ENCODE assay signal across 17 cellular contexts in the genomic region with DNA sequence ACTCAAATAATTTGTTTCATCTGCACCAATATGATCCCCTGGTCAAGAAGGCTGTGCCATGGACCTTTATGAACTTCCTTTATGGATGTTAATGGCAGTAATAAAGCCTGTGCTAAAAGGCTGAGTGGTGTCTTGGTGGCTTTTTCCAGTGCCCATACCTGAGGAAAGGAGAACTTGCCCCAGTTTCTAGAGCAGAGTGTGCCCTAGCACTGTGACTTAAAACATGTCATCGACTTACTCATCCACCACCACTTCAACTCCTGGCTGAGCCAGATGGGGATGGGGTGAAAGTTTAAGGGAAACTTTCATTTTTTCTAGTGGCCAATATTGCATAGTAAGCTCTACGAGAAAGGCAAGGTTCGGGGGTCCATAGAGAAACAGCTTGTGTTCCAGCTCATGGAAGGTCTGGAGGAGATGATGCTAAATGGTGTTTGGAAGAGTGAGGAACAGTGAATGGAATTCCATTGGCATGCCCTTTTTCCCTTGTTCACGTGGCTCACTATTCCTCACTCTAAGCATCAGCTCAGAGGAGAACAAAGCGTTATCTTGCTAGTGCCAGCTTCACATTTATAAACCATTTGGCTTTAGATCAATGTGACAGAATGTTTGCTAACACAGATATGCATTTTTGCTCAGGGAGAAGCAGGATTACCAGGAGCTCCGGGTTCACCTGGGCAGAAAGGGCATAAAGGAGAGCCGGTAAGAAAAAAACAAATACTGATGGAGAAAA.
"Had no signal": no experiment of that assay in that cellular context is flagged by ENCODE, and none has a peak within 500 bp of the region (broad histone marks: within the 10 kb centered on the region; RNA-seq: fewer than 3 reads in every experiment).

No MANE protein-coding gene starts in this region.

- H3K27me3 ChIP-seq: dorsolateral prefrontal cortex, spleen, transverse colon, vagina had no signal

- H3K27ac Mint-ChIP-seq: activated naive CD4-positive, alpha-beta T cell treated with anti-CD3 and anti-CD28 coated beads, Interleukin-2, amount 50 U/mL, for 24 hours; endodermal cell; naive thymus-derived CD4-positive, alpha-beta T cell had no signal

- H3K27ac ChIP-seq: parathyroid adenoma, spleen, transverse colon, vagina had no signal

- H3K4me3 Mint-ChIP-seq: activated naive CD4-positive, alpha-beta T cell treated with anti-CD3 and anti-CD28 coated beads, Interleukin-2, amount 50 U/mL, for 24 hours; endodermal cell; naive thymus-derived CD4-positive, alpha-beta T cell had no signal

- H3K4me1 Mint-ChIP-seq: activated naive CD4-positive, alpha-beta T cell treated with anti-CD3 and anti-CD28 coated beads, Interleukin-2, amount 50 U/mL, for 24 hours; naive thymus-derived CD4-positive, alpha-beta T cell had no signal

- H3K9me3 ChIP-seq: mucosa of descending colon, spleen, transverse colon, vagina had no signal

- H2AFZ ChIP-seq: parathyroid adenoma had no signal

- DNase-seq: activated CD4-positive, alpha-beta T cell treated with anti-CD3 and anti-CD28 coated beads, Interleukin-2, amount 50 U/mL, for 4 hours; activated gamma-delta T cell; endodermal cell; foreskin melanocyte; glutamatergic neuron; hypothalamus; left colon; mucosa of descending colon; naive thymus-derived CD4-positive, alpha-beta T cell; spleen; stimulated activated CD8-positive, alpha-beta memory T cell treated with anti-CD3 and anti-CD28 coated beads, Interleukin-4, amount 100 ng/mL, for 48 hours; stimulated activated naive CD4-positive, alpha-beta T cell treated with Interleukin-2 at 50 U/mL for 16 hours; transverse colon had no signal

- H3K79me2 ChIP-seq: parathyroid adenoma had no signal

- H3K4me3 ChIP-seq: dorsolateral prefrontal cortex, mucosa of descending colon, spleen, transverse colon, vagina had no signal

- ATAC-seq: left colon; mucosa of descending colon; naive thymus-derived CD4-positive, alpha-beta T cell had no signal

- H3K9ac ChIP-seq: parathyroid adenoma had no signal

- H3K9me3 Mint-ChIP-seq: activated naive CD4-positive, alpha-beta T cell treated with anti-CD3 and anti-CD28 coated beads, Interleukin-2, amount 50 U/mL, for 24 hours; endodermal cell; naive thymus-derived CD4-positive, alpha-beta T cell had no signal

- H3K4me1 ChIP-seq: parathyroid adenoma, spleen, transverse colon, vagina had no signal

- H3K36me3 Mint-ChIP-seq: activated naive CD4-positive, alpha-beta T cell treated with anti-CD3 and anti-CD28 coated beads, Interleukin-2, amount 50 U/mL, for 24 hours; naive thymus-derived CD4-positive, alpha-beta T cell had no signal

- H3K36me3 ChIP-seq: spleen, transverse colon, vagina had no signal
